ENCODE assay signal across 22 cellular contexts in genomic region chr7:22002731-22003130, GRCh38.
"Had no signal": no experiment of that assay in that cellular context is flagged by ENCODE, and none has a peak within 500 bp of the region (broad histone marks: within the 10 kb centered on the region; RNA-seq: fewer than 3 reads in every experiment).

No MANE protein-coding gene starts in this region.

- H3K4me1 ChIP-seq: parathyroid adenoma, prostate gland, right lobe of liver, tibial artery, upper lobe of left lung, vagina had no signal

- H3K79me2 ChIP-seq: parathyroid adenoma had no signal

- H3K9me3 ChIP-seq: prostate gland, right lobe of liver, tibial artery, upper lobe of left lung, vagina had no signal

- H2AFZ ChIP-seq: parathyroid adenoma had no signal

- FAIRE-seq: endometrium had no signal

- H3K27ac ChIP-seq: epithelial cell of prostate, parathyroid adenoma, prostate gland, right lobe of liver, tibial artery, upper lobe of left lung, vagina had no signal

- H3K27me3 ChIP-seq: right lobe of liver, upper lobe of left lung, vagina had no signal

- DNase-seq: effector memory CD4-positive, alpha-beta T cell; foreskin melanocyte; islet precursor cell; left cardiac atrium; left ventricle myocardium superior; mesendoderm; naive B cell; nephron progenitor cell; retina; right lobe of liver; stimulated activated CD4-positive, alpha-beta T cell treated with anti-CD3 and anti-CD28 coated beads, Interleukin-4, amount 100 ng/mL, for 1 hour; stimulated activated CD8-positive, alpha-beta memory T cell treated with anti-CD3 and anti-CD28 coated beads, Interleukin-4, amount 100 ng/mL, for 48 hours; stimulated activated naive CD8-positive, alpha-beta T cell treated with anti-CD3 and anti-CD28 coated beads, Interleukin-15, Interleukin-2, amounts not matched to agents 100 U/mL and 50 U/mL, for 24 hours; tibial artery; upper lobe of left lung had no signal

- H3K4me3 ChIP-seq: lung, prostate gland, right lobe of liver, tibial artery, upper lobe of left lung, vagina had no signal

- ATAC-seq: left cardiac atrium; left ventricle myocardium superior; right lobe of liver; stimulated activated effector memory CD8-positive, alpha-beta T cell treated with anti-CD3 and anti-CD28 coated beads, Interleukin-12 subunit alpha, Interleukin-12 subunit beta, amount 100 ng/mL, for 72 hours; stimulated activated naive CD8-positive, alpha-beta T cell treated with anti-CD3 and anti-CD28 coated beads, Interleukin-15, Interleukin-2, amounts not matched to agents 100 U/mL and 50 U/mL, for 24 hours had no signal

- H3K36me3 ChIP-seq: prostate gland, right lobe of liver, tibial artery, upper lobe of left lung, vagina had no signal

- H3K9ac ChIP-seq: parathyroid adenoma had no signal
